Comparison of ENCODE assay signal across 22 cellular contexts in the genomic region with DNA sequence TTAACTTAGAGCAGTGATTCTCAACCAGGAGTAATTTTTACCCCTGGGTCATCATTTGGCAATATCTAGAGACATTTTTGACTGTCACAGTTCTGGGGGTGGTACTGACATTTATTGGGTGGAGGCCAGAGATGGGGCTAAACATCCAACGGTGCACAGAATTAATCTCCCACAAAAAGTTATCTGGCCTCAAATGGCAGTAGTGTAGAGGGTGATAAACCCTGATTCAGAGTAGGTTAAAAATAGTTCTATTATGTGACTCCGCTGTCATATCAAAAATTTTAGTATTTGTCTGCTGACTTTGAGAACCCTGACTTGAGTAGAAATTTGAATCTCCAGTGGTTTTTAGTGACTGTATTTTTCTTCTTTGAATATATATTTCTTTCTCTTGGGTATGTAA. TPM values are rescaled to one million over a fixed set of nuclear protein-coding genes. Genes with fewer than 3 reads are reported as not detected.
DNase-seq lines count a peak whose midpoint lies in the region; ATAC-seq, FAIRE-seq and TF ChIP-seq lines count a peak whose summit lies in the region.
"Had no signal": no experiment of that assay in that cellular context is flagged by ENCODE, and none has a peak within 500 bp of the region (broad histone marks: within the 10 kb centered on the region; RNA-seq: fewer than 3 reads in every experiment).

No MANE protein-coding gene starts in this region.

- H3K27ac ChIP-seq in OCI-LY7 (ENCODE audit: low read depth, low read length, poor library complexity, severe bottlenecking) (no peak overlapping the region), GM12878 (ENCODE audit: control insufficient read depth, insufficient read depth) (no peak overlapping the region), smooth muscle cell (ENCODE audit: low read depth) (no peak overlapping the region), GM23338 (ENCODE audit: low read depth) (no peak overlapping the region)
- H3K27ac ChIP-seq: BLaER1 had no signal

- H3K4me3 ChIP-seq in OCI-LY7 (ENCODE audit: low read depth, low read length, poor library complexity, severe bottlenecking) (no peak overlapping the region), GM12878 (no peak overlapping the region), smooth muscle cell (no peak overlapping the region), GM23338 (no peak overlapping the region)
- H3K4me3 ChIP-seq: BLaER1 had no signal

- in situ Hi-C loops in GM12878 (cut with MboI), result no loop called here

- intact Hi-C loops in left ventricle myocardium superior (cut with micrococcal nuclease), result no loop called here
- intact Hi-C loops in cardiac septum (cut with DNase I), result no loop called here
- intact Hi-C loops in OCI-LY7 (cut with micrococcal nuclease; ENCODE audit: unreplicated experiment), result no loop called here
- intact Hi-C loops in GM12878 (cut with micrococcal nuclease; ENCODE audit: unreplicated experiment), result no loop called here

- H2AFZ ChIP-seq in OCI-LY7 (ENCODE audit: low read length), result no peak overlapping the region
- H2AFZ ChIP-seq in GM12878 (ENCODE audit: control insufficient read depth, low read depth, low read length), result no peak overlapping the region
- H2AFZ ChIP-seq in smooth muscle cell (ENCODE audit: low read depth), result no peak overlapping the region
- no peak overlapping the region for H2AFZ ChIP-seq in GM23338

- H3K9ac ChIP-seq in GM12878 (ENCODE audit: control insufficient read depth, insufficient read depth, low read length) (no peak overlapping the region), smooth muscle cell (ENCODE audit: low read depth) (no peak overlapping the region)
- H3K9ac ChIP-seq: BLaER1 had no signal

- no peak for TF ChIP-seq EP300 in GM12878 (IDR thresholded peaks at IDR 0.05; ENCODE audit: borderline replicate concordance in 1 of 2, control insufficient read depth in 1 of 2, low read depth in 2 of 2, low read length in 2 of 2)

- no peaks in the 10 kb centered on the region for H3K9me3 ChIP-seq in OCI-LY7 (ENCODE audit: low read length)
- no peaks in the 10 kb centered on the region for H3K9me3 ChIP-seq in GM12878 (replicated peaks; ENCODE audit: control insufficient read depth, insufficient read depth, low read length)
- no peaks in the 10 kb centered on the region for H3K9me3 ChIP-seq in smooth muscle cell (replicated peaks; ENCODE audit: low read depth)
- H3K9me3 ChIP-seq: BLaER1 had no signal

- FAIRE-seq in GM12878 (lab: Jason Lieb, UNC), result no peak
- FAIRE-seq: GM12891, GM19239 had no signal

- POLR2A ChIA-PET in OCI-LY7 (lab: Charles Lee) (no interaction called here), GM12878 (lab: Charles Lee) (no interaction called here)

- H4K20me1 ChIP-seq in OCI-LY7 (ENCODE audit: insufficient read depth, low read length) (no peaks in the 10 kb centered on the region), GM12878 (ENCODE audit: control insufficient read depth, insufficient read depth) (no peaks in the 10 kb centered on the region), smooth muscle cell (ENCODE audit: low read depth) (no peaks in the 10 kb centered on the region), GM23338 (replicated peaks; ENCODE audit: insufficient read depth) (no peaks in the 10 kb centered on the region; the same call in 1 of the 2 replicates)
- H4K20me1 ChIP-seq: BLaER1 had no signal

- no peak for TF ChIP-seq CTCF in OCI-LY7 (conservative IDR thresholded peaks at IDR 0.05; ENCODE audit: low read length)
- no peak for TF ChIP-seq CTCF in GM12878 (IDR thresholded peaks at IDR 0.05 in 2 of 3, conservative IDR thresholded peaks at IDR 0.05 in 1 of 3; ENCODE audit: control insufficient read depth in 2 of 3, extremely low read depth in 1 of 3, insufficient read depth in 1 of 3, low read depth in 3 of 3, low read length in 3 of 3)
- TF ChIP-seq CTCF in smooth muscle cell (IDR thresholded peaks at IDR 0.05; ENCODE audit: borderline replicate concordance, insufficient read depth, poor library complexity, severe bottlenecking), result no peak
- TF ChIP-seq CTCF in GM23338 (conservative IDR thresholded peaks at IDR 0.05; ENCODE audit: low read depth in 2 of 2), result no peak

- peak; percentile 26 for ATAC-seq in left ventricle myocardium superior
- no peak for ATAC-seq in GM12878
- no peak for ATAC-seq in GM23338
- no peak for ATAC-seq in activated T-cell treated with anti-CD3 and anti-CD28 coated beads, Interleukin-2, amount 50 U/mL, for 72 hours (replicated peaks in 1 of 2)
- ATAC-seq: HCT116 had no signal

- no peak for TF ChIP-seq RAD21 in GM12878 (IDR thresholded peaks at IDR 0.05; ENCODE audit: insufficient read depth, low read depth, low read length)

- H3K27ac Mint-ChIP-seq in GM23338, result no peak overlapping the region
- no peak overlapping the region for H3K27ac Mint-ChIP-seq in activated T-cell treated with anti-CD3 and anti-CD28 coated beads, Interleukin-2, amount 50 U/mL, for 72 hours
- H3K27ac Mint-ChIP-seq: CD4-positive, alpha-beta memory T cell; HFFc6 had no signal

- no peaks in the 10 kb centered on the region; the same call in 2 of the 3 replicates for H3K9me3 Mint-ChIP-seq in GM23338
- H3K9me3 Mint-ChIP-seq in activated T-cell treated with anti-CD3 and anti-CD28 coated beads, Interleukin-2, amount 50 U/mL, for 72 hours, result no peaks in the 10 kb centered on the region
- H3K9me3 Mint-ChIP-seq: HFFc6 had no signal

- 100% methylated on average over 2 of the region's 2 CpGs for WGBS in GM12878 (ENCODE audit: insufficient coverage, insufficient replicate concordance, low lambda C conversion rate, missing lambda C conversion rate)
- WGBS in smooth muscle cell (ENCODE audit: low lambda C conversion rate), result 85% methylated on average over 2 of the region's 2 CpGs

- H3K4me1 Mint-ChIP-seq in GM23338, result no peaks in the 10 kb centered on the region
- no peaks in the 10 kb centered on the region for H3K4me1 Mint-ChIP-seq in activated T-cell treated with anti-CD3 and anti-CD28 coated beads, Interleukin-2, amount 50 U/mL, for 72 hours (ENCODE audit: low read depth)

- no peak for TF ChIP-seq POLR2A in GM12878 (IDR thresholded peaks at IDR 0.05; ENCODE audit: low read depth, low read length)
- no peak for TF ChIP-seq POLR2A in erythroblast (IDR thresholded peaks at IDR 0.05; ENCODE audit: low read length)

- H3K79me2 ChIP-seq in OCI-LY7 (ENCODE audit: insufficient read depth, low read depth, low read length), result no peaks in the 10 kb centered on the region
- H3K79me2 ChIP-seq in GM12878 (ENCODE audit: control insufficient read depth, insufficient read depth, low read length), result no peaks in the 10 kb centered on the region
- no peaks in the 10 kb centered on the region for H3K79me2 ChIP-seq in smooth muscle cell (ENCODE audit: low read depth)
- H3K79me2 ChIP-seq in GM23338 (replicated peaks; ENCODE audit: insufficient read depth), result no peaks in the 10 kb centered on the region

- BruUV-seq in OCI-LY7 (replicated peaks; lab: Mats Ljungman, UMichigan), result TSS peak; percentile 39
- BruUV-seq in GM12878 (replicated peaks; lab: Mats Ljungman, UMichigan), result TSS peak; percentile 14

- SMC1A ChIA-PET in GM12878 (lab: Charles Lee; ENCODE audit: uncharacterized antibody, unreplicated experiment), result no interaction called here

- no peaks in the 10 kb centered on the region for H3F3A ChIP-seq in smooth muscle cell (ENCODE audit: low read depth)
- H3F3A ChIP-seq in GM23338 (replicated peaks; ENCODE audit: low read depth), result no peaks in the 10 kb centered on the region

- no peak overlapping the region for H3K4me2 ChIP-seq in OCI-LY7 (ENCODE audit: low read length)
- no peak overlapping the region for H3K4me2 ChIP-seq in GM12878 (ENCODE audit: control insufficient read depth, insufficient read depth)
- H3K4me2 ChIP-seq in smooth muscle cell, result no peak overlapping the region
- H3K4me2 ChIP-seq in GM23338, result no peak overlapping the region
- H3K4me2 ChIP-seq: BLaER1 had no signal

- no peaks in the 10 kb centered on the region for H3K27me3 ChIP-seq in GM12878 (replicated peaks in 1 of 2; ENCODE audit: control insufficient read depth in 2 of 2, insufficient read depth in 2 of 2, low read length in 1 of 2)
- no peaks in the 10 kb centered on the region for H3K27me3 ChIP-seq in smooth muscle cell (ENCODE audit: low read depth)
- no peaks in the 10 kb centered on the region for H3K27me3 ChIP-seq in GM23338 (ENCODE audit: insufficient read depth)
- H3K27me3 ChIP-seq: BLaER1 had no signal

- no peak overlapping the region for H3K4me3 Mint-ChIP-seq in GM23338
- no peak overlapping the region for H3K4me3 Mint-ChIP-seq in activated T-cell treated with anti-CD3 and anti-CD28 coated beads, Interleukin-2, amount 50 U/mL, for 72 hours
- H3K4me3 Mint-ChIP-seq: CD14-positive monocyte; CD4-positive, alpha-beta memory T cell; HFFc6 had no signal

- H3K36me3 ChIP-seq in OCI-LY7 (ENCODE audit: insufficient read depth, low read length) (peaks cover 67% of the 10 kb centered on the region), GM12878 (ENCODE audit: control insufficient read depth in 2 of 2, insufficient read depth in 2 of 2, low read length in 1 of 2) (peaks cover 6 to 11% of the 10 kb centered on the region in 2 experiments; a peak in 3 of 4 replicates), smooth muscle cell (ENCODE audit: low read depth) (peaks cover 4% of the 10 kb centered on the region), GM23338 (ENCODE audit: insufficient read depth) (peaks cover 37% of the 10 kb centered on the region)

- H3K27me3 Mint-ChIP-seq in GM23338 (ENCODE audit: insufficient read depth, low read depth, poor library complexity), result no peaks in the 10 kb centered on the region
- no peaks in the 10 kb centered on the region for H3K27me3 Mint-ChIP-seq in activated T-cell treated with anti-CD3 and anti-CD28 coated beads, Interleukin-2, amount 50 U/mL, for 72 hours (ENCODE audit: low read depth)
- H3K27me3 Mint-ChIP-seq: CD4-positive, alpha-beta memory T cell had no signal

- peaks cover 72% of the 10 kb centered on the region for H3K36me3 Mint-ChIP-seq in GM23338 (ENCODE audit: low read depth)
- H3K36me3 Mint-ChIP-seq in activated T-cell treated with anti-CD3 and anti-CD28 coated beads, Interleukin-2, amount 50 U/mL, for 72 hours (ENCODE audit: insufficient read depth in 2 of 2), result peaks cover 3 to 26% of the 10 kb centered on the region in 2 donors

- CTCF ChIA-PET in OCI-LY7 (lab: Charles Lee; ENCODE audit: unreplicated experiment), result no interaction called here
- CTCF ChIA-PET in GM12878 (lab: Yijun Ruan, JAX), result interaction anchor here (1.0 kb wide), 1 partner anchor 27 kb away, joined by 3 read pairs; no protein-coding TSS in a partner anchor

- H3K4me1 ChIP-seq in OCI-LY7 (ENCODE audit: insufficient read depth, low read length, poor library complexity, severe bottlenecking) (no peaks in the 10 kb centered on the region), GM12878 (ENCODE audit: control insufficient read depth, insufficient read depth, low read length) (no peaks in the 10 kb centered on the region), smooth muscle cell (ENCODE audit: low read depth) (no peaks in the 10 kb centered on the region), GM23338 (ENCODE audit: insufficient read depth) (no peaks in the 10 kb centered on the region)
- H3K4me1 ChIP-seq: BLaER1 had no signal

- H3K9me2 ChIP-seq in OCI-LY7 (ENCODE audit: insufficient read depth, low read length) (no peaks in the 10 kb centered on the region), GM23338 (ENCODE audit: insufficient read depth) (no peaks in the 10 kb centered on the region)

- DNase-seq in left ventricle myocardium superior (no peak), cardiac septum (ENCODE audit: low spot score) (no peak), OCI-LY7 (ENCODE audit: low spot score) (no peak), GM12878 (ENCODE audit: low read depth, low spot score) (no peak), erythroblast (lab: John Stamatoyannopoulos, UW) (peak; percentile 28 to 61), smooth muscle cell (lab: John Stamatoyannopoulos, UW; ENCODE audit: unreplicated experiment) (no peak), GM23338 (ENCODE audit: low spot score) (no peak)
- no peak for DNase-seq in activated T-cell treated with anti-CD3 and anti-CD28 coated beads, Interleukin-2, amount 50 U/mL, for 72 hours
- DNase-seq: 8988T; CD4-positive, alpha-beta memory T cell; DMS 273 treated with DMSO at 0.1 percent for 48 hours; DMS53; DND-41; EL; GOT3; H7; HFFc6 had no signal

- RAD21 ChIA-PET in GM12878 (lab: Charles Lee; ENCODE audit: unreplicated experiment), result no interaction called here

RNA-seq across cellular contexts. Expression of gene VPS35L, which starts 19.1 kb away (rescaled TPM):
- total RNA-seq in left ventricle myocardium superior (22.4 TPM), cardiac septum (30.1 TPM), OCI-LY7 (2022) (59.9 and 65.2 TPM in 2 replicates), GM12878 (2014; rRNA removed) (22.1 and 22.5 TPM in 2 replicates), GM12878 (2014; rRNA removed; fragmentation: Illumina TruSeq; extraction: Trizol) (27.3 and 27.8 TPM in 2 replicates), GM12878 (2021) (35.7 and 42.3 TPM in 2 replicates), smooth muscle cell (37.2 and 47.4 TPM in 2 replicates)
- 13.1 and 16.5 TPM in 2 replicates for total RNA-seq in OCI-LY7 (2014; rRNA removed; shearing (Covaris generic))
- 85.6 and 87.7 TPM in 2 replicates for total RNA-seq in GM12878 (2013; cell fraction: nucleolus; rRNA removed)
- polyA plus RNA-seq in GM12878 (2011; ENCODE audit: low read depth), result 10.7 TPM
- polyA plus RNA-seq in GM12878 (2011; rRNA removed) (14.9 TPM in 2 replicates), GM12878 (2014; fragmentation: Illumina TruSeq; extraction: Trizol) (34.3 and 34.4 TPM in 2 replicates), GM12878 (2014; fragmentation: Nextera tagmentation; extraction: Ambion mirVana) (10 to 100 TPM; 15.2 to 20.2 TPM), GM12878 (2014; rRNA removed) (23.6 and 24.8 TPM in 2 replicates), GM12878 (2016; fragmentation: Nextera tagmentation; extraction: Ambion mirVana) (10 to 100 TPM; 43.6 to 44.1 TPM), smooth muscle cell (46.7 and 49.1 TPM in 2 replicates), GM23338 (2016; fragmentation: Nextera tagmentation; extraction: Ambion mirVana) (48.0 and 49.7 TPM in 2 replicates)
- 20.3 and 23.6 TPM in 2 replicates for polyA plus RNA-seq in GM12878 (2011; cell fraction: cytosol; rRNA removed)
- 34.6 and 36.1 TPM in 2 replicates for polyA plus RNA-seq in GM12878 (2011; cell fraction: nucleus; rRNA removed)
- polyA plus RNA-seq in GM12878 (2012), result 13.1 and 15.7 TPM in 2 replicates
- polyA minus RNA-seq in GM12878 (2011; rRNA and poly(A)+ RNA removed), result 52.6 and 55.4 TPM in 2 replicates
- 15.5 and 21.2 TPM in 2 replicates for polyA minus RNA-seq in GM12878 (2011; cell fraction: cytosol; rRNA and poly(A)+ RNA removed)
- polyA minus RNA-seq in GM12878 (2011; cell fraction: nucleus; rRNA and poly(A)+ RNA removed), result 42.8 and 57.3 TPM in 2 replicates
- total RNA-seq in GM23338 (2014; rRNA removed; shearing (Covaris generic)), result 54.6 and 61.3 TPM in 2 replicates
- total RNA-seq in activated T-cell treated with anti-CD3 and anti-CD28 coated beads, Interleukin-2, amount 50 U/mL, for 72 hours, result 10 to 100 TPM; 46.5 to 57.8 TPM

RNA-seq across cellular contexts. Expression of gene CCP110, which starts 50.9 kb away (rescaled TPM):
- 9.2 TPM for total RNA-seq in left ventricle myocardium superior
- total RNA-seq in cardiac septum, result 7.3 TPM
- 22.6 and 29.2 TPM in 2 replicates for total RNA-seq in OCI-LY7 (2014; rRNA removed; shearing (Covaris generic))
- 38.4 and 49.9 TPM in 2 replicates for total RNA-seq in OCI-LY7 (2022)
- 93.0 and 99.0 TPM in 2 replicates for total RNA-seq in GM12878 (2013; cell fraction: nucleolus; rRNA removed)
- 24.3 and 26.8 TPM in 2 replicates for total RNA-seq in GM12878 (2014; rRNA removed)
- 28.2 and 29.3 TPM in 2 replicates for total RNA-seq in GM12878 (2014; rRNA removed; fragmentation: Illumina TruSeq; extraction: Trizol)
- total RNA-seq in GM12878 (2021), result 18.7 and 25.1 TPM in 2 replicates
- 9.8 TPM for polyA plus RNA-seq in GM12878 (2011; ENCODE audit: low read depth)
- 34.7 and 50.9 TPM in 2 replicates for polyA plus RNA-seq in GM12878 (2011; rRNA removed)
- polyA plus RNA-seq in GM12878 (2011; cell fraction: cytosol; rRNA removed), result 13.0 and 13.3 TPM in 2 replicates
- 21.2 and 27.5 TPM in 2 replicates for polyA plus RNA-seq in GM12878 (2011; cell fraction: nucleus; rRNA removed)
- 12.2 and 18.4 TPM in 2 replicates for polyA plus RNA-seq in GM12878 (2012)
- 32.8 and 37.3 TPM in 2 replicates for polyA plus RNA-seq in GM12878 (2014; fragmentation: Illumina TruSeq; extraction: Trizol)
- polyA plus RNA-seq in GM12878 (2014; fragmentation: Nextera tagmentation; extraction: Ambion mirVana), result 1 to 10 TPM; 6.4 to 7.9 TPM
- polyA plus RNA-seq in GM12878 (2014; rRNA removed), result 18.6 and 19.6 TPM in 2 replicates
- polyA plus RNA-seq in GM12878 (2016; fragmentation: Nextera tagmentation; extraction: Ambion mirVana), result 10 to 100 TPM; 35.0 to 38.1 TPM
- polyA minus RNA-seq in GM12878 (2011; rRNA and poly(A)+ RNA removed), result 15.6 and 23.2 TPM in 2 replicates
- 12.2 and 16.0 TPM in 2 replicates for polyA minus RNA-seq in GM12878 (2011; cell fraction: cytosol; rRNA and poly(A)+ RNA removed)
- polyA minus RNA-seq in GM12878 (2011; cell fraction: nucleus; rRNA and poly(A)+ RNA removed), result 18.3 and 27.0 TPM in 2 replicates
- 9.3 and 11.7 TPM in 2 replicates for total RNA-seq in smooth muscle cell
- 6.2 and 7.9 TPM in 2 replicates for polyA plus RNA-seq in smooth muscle cell
- total RNA-seq in GM23338 (2014; rRNA removed; shearing (Covaris generic)), result 20.9 and 25.4 TPM in 2 replicates
- 8.3 and 10.7 TPM in 2 replicates for polyA plus RNA-seq in GM23338 (2016; fragmentation: Nextera tagmentation; extraction: Ambion mirVana)
- total RNA-seq in activated T-cell treated with anti-CD3 and anti-CD28 coated beads, Interleukin-2, amount 50 U/mL, for 72 hours, result 10 to 100 TPM; 22.9 to 30.2 TPM

RNA-seq across cellular contexts. Expression of gene GDE1, which starts 52.7 kb away (rescaled TPM):
- 110 TPM for total RNA-seq in left ventricle myocardium superior
- 89.1 TPM for total RNA-seq in cardiac septum
- total RNA-seq in OCI-LY7 (2014; rRNA removed; shearing (Covaris generic)), result 18.5 and 23.4 TPM in 2 replicates
- 30.8 and 33.5 TPM in 2 replicates for total RNA-seq in OCI-LY7 (2022)
- 22.9 and 26.4 TPM in 2 replicates for total RNA-seq in GM12878 (2013; cell fraction: nucleolus; rRNA removed)
- total RNA-seq in GM12878 (2014; rRNA removed), result 19.9 and 23.3 TPM in 2 replicates
- 20.6 and 20.8 TPM in 2 replicates for total RNA-seq in GM12878 (2014; rRNA removed; fragmentation: Illumina TruSeq; extraction: Trizol)
- total RNA-seq in GM12878 (2021), result 23.0 and 26.7 TPM in 2 replicates
- polyA plus RNA-seq in GM12878 (2011; ENCODE audit: low read depth), result 18.0 TPM
- 19.9 and 23.3 TPM in 2 replicates for polyA plus RNA-seq in GM12878 (2011; rRNA removed)
- 16.1 and 17.2 TPM in 2 replicates for polyA plus RNA-seq in GM12878 (2011; cell fraction: cytosol; rRNA removed)
- 9.2 and 10.0 TPM in 2 replicates for polyA plus RNA-seq in GM12878 (2011; cell fraction: nucleus; rRNA removed)
- polyA plus RNA-seq in GM12878 (2012), result 17.7 and 17.8 TPM in 2 replicates
- polyA plus RNA-seq in GM12878 (2014; fragmentation: Illumina TruSeq; extraction: Trizol), result 25.0 and 31.2 TPM in 2 replicates
- polyA plus RNA-seq in GM12878 (2014; fragmentation: Nextera tagmentation; extraction: Ambion mirVana), result 10 to 100 TPM; 14.8 to 17.3 TPM
- 21.3 and 22.0 TPM in 2 replicates for polyA plus RNA-seq in GM12878 (2014; rRNA removed)
- 10 to 100 TPM; 29.6 to 31.8 TPM for polyA plus RNA-seq in GM12878 (2016; fragmentation: Nextera tagmentation; extraction: Ambion mirVana)
- polyA minus RNA-seq in GM12878 (2011; rRNA and poly(A)+ RNA removed), result 11.3 and 13.0 TPM in 2 replicates
- 4.0 and 4.4 TPM in 2 replicates for polyA minus RNA-seq in GM12878 (2011; cell fraction: cytosol; rRNA and poly(A)+ RNA removed)
- polyA minus RNA-seq in GM12878 (2011; cell fraction: nucleus; rRNA and poly(A)+ RNA removed), result 8.6 and 15.5 TPM in 2 replicates
- 46.0 and 50.2 TPM in 2 replicates for total RNA-seq in smooth muscle cell
- 43.8 and 57.3 TPM in 2 replicates for polyA plus RNA-seq in smooth muscle cell
- 60.1 and 69.3 TPM in 2 replicates for total RNA-seq in GM23338 (2014; rRNA removed; shearing (Covaris generic))
- polyA plus RNA-seq in GM23338 (2016; fragmentation: Nextera tagmentation; extraction: Ambion mirVana), result 30.0 and 30.8 TPM in 2 replicates
- 10 to 100 TPM; 26.3 TPM for total RNA-seq in activated T-cell treated with anti-CD3 and anti-CD28 coated beads, Interleukin-2, amount 50 U/mL, for 72 hours

Comparison
In these comparisons a context has a peak if more than half of its experiments do, and no peak if none do; other contexts are left out.
1. DNase-seq: peak in erythroblast (2 of 2); none in left ventricle myocardium superior (single experiment), cardiac septum (single experiment), OCI-LY7 (single experiment), GM12878 (single experiment), smooth muscle cell (single experiment), GM23338 (single experiment) and activated T-cell treated with anti-CD3 and anti-CD28 coated beads, Interleukin-2, amount 50 U/mL, for 72 hours (0 of 2).